ENCODE assay signal across 13 cellular contexts in the genomic region with DNA sequence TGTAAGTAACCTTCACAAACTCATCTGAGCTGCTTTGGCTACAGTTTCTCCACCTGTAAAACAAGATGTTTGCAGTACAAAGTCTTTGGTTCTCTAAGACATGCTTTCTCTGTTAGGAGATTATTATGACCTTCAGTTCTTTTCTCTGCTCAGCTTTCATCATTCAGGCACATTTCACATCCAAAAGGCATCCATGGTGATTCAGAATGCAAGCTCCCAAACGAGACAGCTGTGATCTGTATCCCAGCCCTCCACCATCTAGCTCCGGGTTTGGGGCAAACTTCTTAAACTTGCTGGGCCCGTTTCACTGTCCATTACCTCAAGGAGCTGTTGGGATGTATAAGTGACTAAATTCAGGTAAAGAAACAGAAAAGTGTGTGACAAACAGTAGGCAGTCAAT.
DNase-seq lines count a peak whose midpoint lies in the region; ATAC-seq, FAIRE-seq and TF ChIP-seq lines count a peak whose summit lies in the region.
"Had no signal": no experiment of that assay in that cellular context is flagged by ENCODE, and none has a peak within 500 bp of the region (broad histone marks: within the 10 kb centered on the region; RNA-seq: fewer than 3 reads in every experiment).

No MANE protein-coding gene starts in this region.

- no peak for TF ChIP-seq CTCF in fibroblast of pulmonary artery (IDR thresholded peaks at IDR 0.05; ENCODE audit: low read length, missing control alignments)
- TF ChIP-seq CTCF in kidney (IDR thresholded peaks at IDR 0.05; ENCODE audit: borderline replicate concordance, extremely low read depth, insufficient read depth) = no peak

- H3K36me3 ChIP-seq in adipocyte (ENCODE audit: control insufficient read depth, insufficient read depth, low read length, severe bottlenecking) (no peaks in the 10 kb centered on the region), kidney (ENCODE audit: control insufficient read depth in 1 of 2, insufficient read depth in 2 of 2, low read length in 2 of 2) (no peaks in the 10 kb centered on the region)
- H3K36me3 ChIP-seq: BLaER1, spleen had no signal

- no peak for ATAC-seq in HG02885 (IDR thresholded peaks at IDR 0.05; ENCODE audit: poor library complexity, unreplicated experiment)
- ATAC-seq in GM21390 (IDR thresholded peaks at IDR 0.05; ENCODE audit: unreplicated experiment) = no peak
- ATAC-seq: activated CD8-positive, alpha-beta T cell treated with anti-CD3 and anti-CD28 coated beads, Interleukin-2, amount 10 ng/mL, durations not matched to agents 7 days and 5 days had no signal

- H3K9me3 ChIP-seq in adipocyte (ENCODE audit: control insufficient read depth, low read length) (no peaks in the 10 kb centered on the region), kidney (ENCODE audit: control insufficient read depth in 1 of 2, low read length in 2 of 2) (no peaks in the 10 kb centered on the region)
- H3K9me3 ChIP-seq: BLaER1, spleen had no signal

- H3K9ac ChIP-seq in adipocyte (ENCODE audit: low read length) (peak overlapping the region; percentile 94), kidney (ENCODE audit: low read length in 2 of 2) (no peak overlapping the region)
- H3K9ac ChIP-seq: BLaER1 had no signal

- H3K27ac ChIP-seq in kidney (ENCODE audit: low read depth in 2 of 2, low read length in 2 of 2) = no peak overlapping the region
- H3K27ac ChIP-seq: BLaER1, spleen had no signal

- intact Hi-C loops in kidney (cut with DNase I) = no loop called here

- H3K4me1 ChIP-seq in adipocyte (ENCODE audit: control insufficient read depth, insufficient read depth, low read length) (peaks cover 88% of the 10 kb centered on the region), kidney (ENCODE audit: control insufficient read depth in 1 of 2, insufficient read depth in 1 of 2, low read depth in 1 of 2, low read length in 2 of 2) (peaks cover 13 to 19% of the 10 kb centered on the region in 2 donors)
- H3K4me1 ChIP-seq: BLaER1 had no signal

- H3K4me3 ChIP-seq in adipocyte (ENCODE audit: low read length) (peak overlapping the region; percentile 58), fibroblast of pulmonary artery (replicated peaks; ENCODE audit: low read depth, low read length) (no peak overlapping the region), skeletal muscle cell (ENCODE audit: low read depth, low read length) (no peak overlapping the region), kidney (ENCODE audit: low read length in 2 of 2) (no peak overlapping the region)
- H3K4me3 ChIP-seq: BLaER1, spleen had no signal

- H3K27me3 ChIP-seq in adipocyte (replicated peaks; ENCODE audit: control insufficient read depth, insufficient read depth, low read length) = no peaks in the 10 kb centered on the region
- H3K27me3 ChIP-seq: BLaER1, spleen had no signal

- peak; percentile 52 for DNase-seq in AG20443 (ENCODE audit: low spot score)
- DNase-seq in adipocyte (ENCODE audit: low read depth) = peak; percentile 84
- DNase-seq in fibroblast of pulmonary artery (ENCODE audit: low read depth) = peak; percentile 60
- DNase-seq in skeletal muscle cell (ENCODE audit: low read depth) = peak; percentile 59
- no peak for DNase-seq in T1000 (lab: John Stamatoyannopoulos, UW)
- no peak for DNase-seq in kidney
- DNase-seq: activated CD8-positive, alpha-beta T cell treated with anti-CD3 and anti-CD28 coated beads, Interleukin-2, amount 10 ng/mL, durations not matched to agents 7 days and 5 days; activated naive CD4-positive, alpha-beta T cell treated with anti-CD3 and anti-CD28 coated beads, Interleukin-2, amount 10 ng/mL, durations not matched to agents 7 days and 5 days; GDM1; spleen had no signal

- no peak for FAIRE-seq in kidney (lab: Jason Lieb, UNC)

Comparison
In these comparisons a context has a peak if more than half of its experiments do, and no peak if none do; other contexts are left out.
1. DNase-seq: peak in AG20443 (single experiment), adipocyte (single experiment), fibroblast of pulmonary artery (single experiment) and skeletal muscle cell (single experiment); none in T1000 (single experiment) and kidney (single experiment).